ENCODE assay signal across 8 cellular contexts in the genomic region with DNA sequence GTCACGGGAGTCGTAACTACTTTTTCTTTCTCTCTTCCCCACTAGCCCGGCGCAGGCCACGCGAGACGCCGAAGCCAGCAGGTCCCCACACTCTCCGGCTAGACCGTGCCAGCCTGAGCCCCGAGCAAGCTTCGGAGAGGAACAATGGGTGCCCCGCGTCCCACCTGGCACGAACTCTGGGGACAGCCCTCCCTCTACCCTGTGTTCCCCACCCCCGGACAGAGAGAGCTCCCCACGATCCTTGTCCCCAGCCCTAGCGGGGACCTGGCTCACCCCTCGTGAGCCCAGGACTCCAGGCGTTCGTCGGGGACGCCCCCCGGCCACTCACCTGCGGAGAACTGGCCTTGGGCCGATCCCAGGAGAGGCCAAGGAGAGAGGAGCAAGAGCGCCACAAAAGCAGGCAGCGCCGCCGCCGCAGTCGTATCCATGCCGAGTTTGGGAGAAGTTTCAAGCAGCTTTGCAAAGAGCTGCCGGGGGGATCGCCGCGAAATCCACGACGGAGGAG. TPM values are rescaled to one million over a fixed set of nuclear protein-coding genes. Genes with fewer than 3 reads are reported as not detected.
DNase-seq lines count a peak whose midpoint lies in the region; ATAC-seq lines count a peak whose summit lies in the region.

No MANE protein-coding gene starts in this region.

- peak overlapping the region; percentile 64 for H3K27ac ChIP-seq in ACC112 (ENCODE audit: low read depth, low read length)

- peaks cover 50% of the 10 kb centered on the region for H3K79me2 ChIP-seq in ACC112 (ENCODE audit: control insufficient read depth, insufficient read depth, low read length, unreplicated experiment)

- peak overlapping the region; percentile 85 for H2AFZ ChIP-seq in ACC112 (ENCODE audit: low read length, unreplicated experiment)

- intact Hi-C loops in left colon (cut with DNase I, micrococcal nuclease) = loop anchor here in 1 of 2 donors (10.0 kb wide), 1 partner anchor 175 kb away; no protein-coding TSS in a partner anchor

- no peaks in the 10 kb centered on the region for H3K36me3 ChIP-seq in ACC112 (ENCODE audit: insufficient read depth, low read length)

- DNase-seq in T-helper 9 cell = peak; percentile 12
- DNase-seq in central memory CD4-positive, alpha-beta T cell = peak; percentile 45
- peak; percentile 45 to 55 for DNase-seq in left colon
- peak; percentile 26 to 27 for DNase-seq in stimulated activated CD4-positive, alpha-beta T cell treated with anti-CD3 and anti-CD28 coated beads, Interleukin-2, amount 100 ng/mL, for 48 hours
- no peak for DNase-seq in hepatic stellate cell (ENCODE audit: low spot score)

- H3K4me1 ChIP-seq in ACC112 (ENCODE audit: control insufficient read depth, insufficient read depth, low read length, unreplicated experiment) = peaks cover 41% of the 10 kb centered on the region

- H3K4me3 ChIP-seq in ACC112 (ENCODE audit: low read depth, low read length) = peak overlapping the region; percentile 99

- ATAC-seq in GM19035 (IDR thresholded peaks at IDR 0.05; ENCODE audit: unreplicated experiment) (peak; percentile 29), HG03159 (IDR thresholded peaks at IDR 0.05; ENCODE audit: unreplicated experiment) (peak; percentile 26), left colon (peak; percentile 48)

- H3K27me3 ChIP-seq in ACC112 (ENCODE audit: insufficient read depth, low read length) = no peaks in the 10 kb centered on the region

RNA-seq across cellular contexts. Expression of a gene that starts 0.4 kb away (rescaled TPM):
- 100 to 1,000 TPM; 113 to 121 TPM for total RNA-seq in left colon
